Comparison of ENCODE assay signal across 8 cellular contexts in genomic region chr5:141878771-141879759, GRCh38. TPM values are rescaled to one million over a fixed set of nuclear protein-coding genes. Genes with fewer than 3 reads are reported as not detected.
DNase-seq lines count a peak whose midpoint lies in the region; ATAC-seq, FAIRE-seq and TF ChIP-seq lines count a peak whose summit lies in the region.

No MANE protein-coding gene starts in this region.

- peaks cover 6% of the 10 kb centered on the region for H3K4me1 ChIP-seq in foreskin keratinocyte

- H3K4me1 Mint-ChIP-seq in neural crest cell: peaks cover 74% of the 10 kb centered on the region
- H3K4me1 Mint-ChIP-seq in stimulated activated naive CD8-positive, alpha-beta T cell treated with anti-CD3 and anti-CD28 coated beads, Interleukin-15, amount 100 ng/mL, for 72 hours: peaks cover 40% of the 10 kb centered on the region

- H3K27me3 Mint-ChIP-seq in neural crest cell (ENCODE audit: low read depth): peaks cover 52% of the 10 kb centered on the region
- H3K27me3 Mint-ChIP-seq in stimulated activated naive CD8-positive, alpha-beta T cell treated with anti-CD3 and anti-CD28 coated beads, Interleukin-15, amount 100 ng/mL, for 72 hours: peaks cover 97% of the 10 kb centered on the region

- peaks cover 90% of the 10 kb centered on the region for H3K27me3 ChIP-seq in foreskin keratinocyte

- ATAC-seq in foreskin keratinocyte: peak; percentile 70
- peak; percentile 88 for ATAC-seq in stimulated activated naive CD8-positive, alpha-beta T cell treated with anti-CD3 and anti-CD28 coated beads, Interleukin-15, amount 100 ng/mL, for 72 hours

- peak; percentile 86 for DNase-seq in EL
- DNase-seq in H54 (ENCODE audit: insufficient read length, low spot score): peak; percentile 75
- DNase-seq in LoVo (ENCODE audit: low spot score): peak; percentile 89
- DNase-seq in SHP77 treated with DMSO at 0.1 percent for 48 hours (lab: John Stamatoyannopoulos, UW): peak; percentile 62
- DNase-seq in activated gamma-delta T cell treated with Interleukin-2 at 50 U/mL for 16 hours: peak; percentile 87
- DNase-seq in foreskin keratinocyte: peak; percentile 65 to 82
- peak; percentile 90 for DNase-seq in neural crest cell (ENCODE audit: low read depth, low spot score)
- DNase-seq in stimulated activated naive CD8-positive, alpha-beta T cell treated with anti-CD3 and anti-CD28 coated beads, Interleukin-15, amount 100 ng/mL, for 72 hours: peak; percentile 80 to 87

- no peak for TF ChIP-seq POLR2A in H54 (IDR thresholded peaks at IDR 0.05; ENCODE audit: low read depth, low read length)

- H3K9me3 Mint-ChIP-seq in neural crest cell: no peaks in the 10 kb centered on the region
- no peaks in the 10 kb centered on the region for H3K9me3 Mint-ChIP-seq in stimulated activated naive CD8-positive, alpha-beta T cell treated with anti-CD3 and anti-CD28 coated beads, Interleukin-15, amount 100 ng/mL, for 72 hours

- no peaks in the 10 kb centered on the region for H3K36me3 Mint-ChIP-seq in neural crest cell (ENCODE audit: low read depth)

- peak overlapping the region; percentile 91 for H3K4me3 Mint-ChIP-seq in neural crest cell
- peak overlapping the region; percentile 74 to 76 for H3K4me3 Mint-ChIP-seq in stimulated activated naive CD8-positive, alpha-beta T cell treated with anti-CD3 and anti-CD28 coated beads, Interleukin-15, amount 100 ng/mL, for 72 hours

- peak overlapping the region; percentile 76 for H3K27ac Mint-ChIP-seq in neural crest cell (ENCODE audit: unreplicated experiment)
- peak overlapping the region in 1 of 2 donors; percentile 54 for H3K27ac Mint-ChIP-seq in stimulated activated naive CD8-positive, alpha-beta T cell treated with anti-CD3 and anti-CD28 coated beads, Interleukin-15, amount 100 ng/mL, for 72 hours

- FAIRE-seq in H54 (lab: Jason Lieb, UNC): no peak

- peak; percentile 96 for TF ChIP-seq CTCF in foreskin keratinocyte (conservative IDR thresholded peaks at IDR 0.05)
- TF ChIP-seq CTCF in neural crest cell (conservative IDR thresholded peaks at IDR 0.05): peak; percentile 99

- no peak overlapping the region for H3K27ac ChIP-seq in foreskin keratinocyte

RNA-seq across cellular contexts. Expression of gene PCDH1, which starts 0.9 kb away (rescaled TPM):
- 2.2 and 12.1 TPM in 2 replicates for total RNA-seq in foreskin keratinocyte
- polyA plus RNA-seq in foreskin keratinocyte: 1.2 and 7.0 TPM in 2 replicates
- 16.2 and 17.3 TPM in 2 replicates for total RNA-seq in neural crest cell

RNA-seq across cellular contexts. Expression of gene DELE1, which starts 44.6 kb away (rescaled TPM):
- total RNA-seq in foreskin keratinocyte (39.2 and 44.1 TPM in 2 replicates), neural crest cell (88.7 and 93.5 TPM in 2 replicates)
- polyA plus RNA-seq in foreskin keratinocyte: 26.3 and 30.0 TPM in 2 replicates
